ENCODE assay signal across 16 cellular contexts in the genomic region with DNA sequence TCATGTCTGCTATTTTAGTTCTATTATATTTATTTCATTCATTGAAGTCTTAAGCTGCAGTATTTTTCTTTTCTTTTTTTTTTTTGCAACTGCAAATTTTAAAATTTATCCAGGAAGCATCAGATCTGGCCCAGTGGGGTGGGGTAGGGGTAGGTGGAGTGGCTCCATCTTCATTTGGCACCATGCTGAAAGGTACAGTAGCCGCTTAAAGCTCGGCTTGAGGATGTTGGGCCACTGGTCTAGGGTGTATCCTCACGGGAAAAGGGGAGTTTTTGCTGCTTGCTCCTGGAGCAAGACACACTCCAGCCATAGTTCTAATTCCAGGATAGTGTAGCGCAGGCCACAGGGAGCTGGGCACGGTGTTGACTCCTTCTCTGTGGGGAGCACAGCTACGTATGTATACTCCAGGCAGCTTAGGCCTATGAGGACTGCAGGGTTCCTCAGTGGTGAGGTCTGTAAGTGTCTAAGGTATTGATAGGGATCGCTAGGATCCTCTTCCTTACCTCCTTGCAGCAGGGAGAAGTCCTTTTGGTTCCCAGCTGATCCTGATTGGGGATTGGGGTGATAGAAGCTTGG. TPM values are rescaled to one million over a fixed set of nuclear protein-coding genes. Genes with fewer than 3 reads are reported as not detected.
DNase-seq lines count a peak whose midpoint lies in the region; ATAC-seq and TF ChIP-seq lines count a peak whose summit lies in the region.
"Had no signal": no experiment of that assay in that cellular context is flagged by ENCODE, and none has a peak within 500 bp of the region (broad histone marks: within the 10 kb centered on the region; RNA-seq: fewer than 3 reads in every experiment).

No MANE protein-coding gene starts in this region.

- H3K9me3 ChIP-seq in CD8-positive, alpha-beta memory T cell (ENCODE audit: low read length) = no peaks in the 10 kb centered on the region

- peaks cover 43% of the 10 kb centered on the region for H3K36me3 Mint-ChIP-seq in activated T-cell treated with anti-CD3 and anti-CD28 coated beads, Interleukin-2, amount 50 U/mL, for 24 hours (ENCODE audit: low read depth)
- H3K36me3 Mint-ChIP-seq in activated CD8-positive, alpha-beta T cell treated with anti-CD3 and anti-CD28 coated beads for 36 hours (ENCODE audit: low read depth) = peaks cover 34% of the 10 kb centered on the region
- peaks cover 22 to 40% of the 10 kb centered on the region in 2 donors for H3K36me3 Mint-ChIP-seq in stimulated activated naive B cell treated with anti-CD40 and anti-IgM and Interleukin-4, amounts not matched to agents 10 μg/mL and 1 μg/mL and 100 μg/mL, for 72 hours
- H3K36me3 Mint-ChIP-seq in CD8-positive, alpha-beta memory T cell = peaks cover 1 to 30% (median 3%) of the 10 kb centered on the region in 3 donors

- POLR2A ChIA-PET in activated CD8-positive, alpha-beta T cell treated with anti-CD3 and anti-CD28 coated beads for 36 hours (lab: Charles Lee) = interaction anchor here (0.6 to 1.1 kb wide), 2 partner anchors 52 to 169 kb away, joined by 3 read pairs; partner anchors contain the start of gene JAK2
- POLR2A ChIA-PET in CD8-positive, alpha-beta memory T cell (lab: Charles Lee) = no interaction called here

- H3K4me1 ChIP-seq in CD8-positive, alpha-beta memory T cell (ENCODE audit: insufficient read depth, low read length) = no peaks in the 10 kb centered on the region
- H3K4me1 ChIP-seq: gastroesophageal sphincter, parathyroid adenoma had no signal

- CTCF ChIA-PET in activated CD8-positive, alpha-beta T cell treated with anti-CD3 and anti-CD28 coated beads for 36 hours (lab: Charles Lee) = interaction anchor here (0.7 to 1.6 kb wide), 4 partner anchors 9 to 56 kb away, joined by 3 to 5 read pairs (median 4); no protein-coding TSS in a partner anchor
- CTCF ChIA-PET in CD8-positive, alpha-beta memory T cell (lab: Charles Lee) = interaction anchor here (1.3 kb wide), 1 partner anchor 52 kb away, joined by 3 read pairs; no protein-coding TSS in a partner anchor

- no peak overlapping the region for H3K27ac ChIP-seq in CD8-positive, alpha-beta memory T cell (ENCODE audit: low read depth, low read length)
- H3K27ac ChIP-seq: gastroesophageal sphincter, parathyroid adenoma had no signal

- H3K27me3 ChIP-seq in CD8-positive, alpha-beta memory T cell (ENCODE audit: insufficient read depth, low read length, poor library complexity, severe bottlenecking) = no peaks in the 10 kb centered on the region
- H3K27me3 ChIP-seq: gastroesophageal sphincter had no signal

- no peak overlapping the region for H3K4me3 ChIP-seq in CD8-positive, alpha-beta memory T cell (ENCODE audit: low read length)
- H3K4me3 ChIP-seq: gastroesophageal sphincter had no signal

- DNase-seq in activated T-cell treated with anti-CD3 and anti-CD28 coated beads, Interleukin-2, amount 50 U/mL, for 24 hours = no peak
- DNase-seq in activated T-cell treated with anti-CD3 and anti-CD28 coated beads, Interleukin-2, amount 50 U/mL, for 1 hour = no peak
- DNase-seq in activated CD8-positive, alpha-beta T cell treated with anti-CD3 and anti-CD28 coated beads for 36 hours = no peak
- DNase-seq in stimulated activated naive B cell treated with anti-CD40 and anti-IgM and Interleukin-4, amounts not matched to agents 10 μg/mL and 1 μg/mL and 100 μg/mL, for 72 hours = no peak
- DNase-seq in GM19238 (ENCODE audit: insufficient read length, low spot score) (no peak), T1000 (lab: John Stamatoyannopoulos, UW) (no peak)
- DNase-seq in CD8-positive, alpha-beta memory T cell = no peak
- DNase-seq: activated CD4-positive, alpha-beta T cell treated with anti-CD3 and anti-CD28 coated beads, Interleukin-2, amount 50 U/mL, for 4 hours; anterior cingulate cortex; HCEC 1CT; NCI-H1092; NCI-H526; stimulated activated CD4-positive, alpha-beta T cell treated with anti-CD3 and anti-CD28 coated beads, Interleukin-1b, Interleukin-23, amount 100 ng/mL, for 48 hours had no signal

- peak; percentile 22 for ATAC-seq in HG02678 (IDR thresholded peaks at IDR 0.05; ENCODE audit: unreplicated experiment)
- no peak for ATAC-seq in activated CD8-positive, alpha-beta T cell treated with anti-CD3 and anti-CD28 coated beads for 36 hours
- ATAC-seq in stimulated activated naive B cell treated with anti-CD40 and anti-IgM and Interleukin-4, amounts not matched to agents 10 μg/mL and 1 μg/mL and 100 μg/mL, for 72 hours (replicated peaks) = peak; percentile 41 to 62
- ATAC-seq: gastroesophageal sphincter had no signal

- peak overlapping the region; percentile 70 for H3K27ac Mint-ChIP-seq in activated T-cell treated with anti-CD3 and anti-CD28 coated beads, Interleukin-2, amount 50 U/mL, for 24 hours
- H3K27ac Mint-ChIP-seq in activated CD8-positive, alpha-beta T cell treated with anti-CD3 and anti-CD28 coated beads for 36 hours = peak overlapping the region; percentile 88
- peak overlapping the region; percentile 89 for H3K27ac Mint-ChIP-seq in stimulated activated naive B cell treated with anti-CD40 and anti-IgM and Interleukin-4, amounts not matched to agents 10 μg/mL and 1 μg/mL and 100 μg/mL, for 72 hours
- peak overlapping the region in 1 of 8 donors; percentile 35 for H3K27ac Mint-ChIP-seq in CD8-positive, alpha-beta memory T cell

- no peak for TF ChIP-seq CTCF in activated CD8-positive, alpha-beta T cell treated with anti-CD3 and anti-CD28 coated beads for 36 hours (IDR thresholded peaks at IDR 0.05)

- intact Hi-C loops in activated CD8-positive, alpha-beta T cell treated with anti-CD3 and anti-CD28 coated beads for 36 hours (cut with micrococcal nuclease) = no loop called here

- H3K27me3 Mint-ChIP-seq in activated T-cell treated with anti-CD3 and anti-CD28 coated beads, Interleukin-2, amount 50 U/mL, for 24 hours = no peaks in the 10 kb centered on the region
- no peaks in the 10 kb centered on the region for H3K27me3 Mint-ChIP-seq in activated CD8-positive, alpha-beta T cell treated with anti-CD3 and anti-CD28 coated beads for 36 hours
- no peaks in the 10 kb centered on the region for H3K27me3 Mint-ChIP-seq in stimulated activated naive B cell treated with anti-CD40 and anti-IgM and Interleukin-4, amounts not matched to agents 10 μg/mL and 1 μg/mL and 100 μg/mL, for 72 hours
- H3K27me3 Mint-ChIP-seq in CD8-positive, alpha-beta memory T cell = no peaks in the 10 kb centered on the region

- H3K4me1 Mint-ChIP-seq in activated T-cell treated with anti-CD3 and anti-CD28 coated beads, Interleukin-2, amount 50 U/mL, for 24 hours (ENCODE audit: low read depth) = peaks cover 52% of the 10 kb centered on the region
- H3K4me1 Mint-ChIP-seq in activated CD8-positive, alpha-beta T cell treated with anti-CD3 and anti-CD28 coated beads for 36 hours (ENCODE audit: low read depth) = peaks cover 44% of the 10 kb centered on the region
- H3K4me1 Mint-ChIP-seq in stimulated activated naive B cell treated with anti-CD40 and anti-IgM and Interleukin-4, amounts not matched to agents 10 μg/mL and 1 μg/mL and 100 μg/mL, for 72 hours = peaks cover 29 to 53% of the 10 kb centered on the region in 2 donors
- H3K4me1 Mint-ChIP-seq in CD8-positive, alpha-beta memory T cell = peaks cover 22 to 49% (median 40%) of the 10 kb centered on the region in 3 donors

- H3K4me3 Mint-ChIP-seq in activated T-cell treated with anti-CD3 and anti-CD28 coated beads, Interleukin-2, amount 50 U/mL, for 24 hours = no peak overlapping the region
- H3K4me3 Mint-ChIP-seq in activated CD8-positive, alpha-beta T cell treated with anti-CD3 and anti-CD28 coated beads for 36 hours = peak overlapping the region; percentile 2
- peak overlapping the region; percentile 30 to 71 for H3K4me3 Mint-ChIP-seq in stimulated activated naive B cell treated with anti-CD40 and anti-IgM and Interleukin-4, amounts not matched to agents 10 μg/mL and 1 μg/mL and 100 μg/mL, for 72 hours
- H3K4me3 Mint-ChIP-seq in CD8-positive, alpha-beta memory T cell = no peak overlapping the region

- no peaks in the 10 kb centered on the region for H3K36me3 ChIP-seq in CD8-positive, alpha-beta memory T cell (ENCODE audit: insufficient read depth, low read length)
- H3K36me3 ChIP-seq: gastroesophageal sphincter had no signal

- H3K9me3 Mint-ChIP-seq in activated T-cell treated with anti-CD3 and anti-CD28 coated beads, Interleukin-2, amount 50 U/mL, for 24 hours = peaks cover 7% of the 10 kb centered on the region
- peaks cover 15% of the 10 kb centered on the region for H3K9me3 Mint-ChIP-seq in activated CD8-positive, alpha-beta T cell treated with anti-CD3 and anti-CD28 coated beads for 36 hours
- peaks cover 5 to 7% of the 10 kb centered on the region in 2 donors for H3K9me3 Mint-ChIP-seq in stimulated activated naive B cell treated with anti-CD40 and anti-IgM and Interleukin-4, amounts not matched to agents 10 μg/mL and 1 μg/mL and 100 μg/mL, for 72 hours
- peaks cover 3 to 14% (median 8%) of the 10 kb centered on the region in 5 donors for H3K9me3 Mint-ChIP-seq in CD8-positive, alpha-beta memory T cell

RNA-seq across cellular contexts. Expression of gene RCL1, which starts 22.7 kb away (rescaled TPM):
- total RNA-seq in activated CD8-positive, alpha-beta T cell treated with anti-CD3 and anti-CD28 coated beads for 36 hours = 10 to 100 TPM; 24.5 to 28.6 TPM
- 10 to 100 TPM; 36.5 to 39.1 TPM for total RNA-seq in CD8-positive, alpha-beta memory T cell
- polyA plus RNA-seq in CD8-positive, alpha-beta memory T cell = 17.7 TPM

Comparison
In these comparisons a context has a peak if more than half of its experiments do, and no peak if none do; other contexts are left out.
1. H3K4me3 Mint-ChIP-seq: peak in activated CD8-positive, alpha-beta T cell treated with anti-CD3 and anti-CD28 coated beads for 36 hours (single experiment) and stimulated activated naive B cell treated with anti-CD40 and anti-IgM and Interleukin-4, amounts not matched to agents 10 μg/mL and 1 μg/mL and 100 μg/mL, for 72 hours (2 of 2); none in activated T-cell treated with anti-CD3 and anti-CD28 coated beads, Interleukin-2, amount 50 U/mL, for 24 hours (single experiment) and CD8-positive, alpha-beta memory T cell (0 of 7).